21 cellular contexts compared by ENCODE assay signal in genomic region chr6:1468126-1468525, GRCh38.
DNase-seq lines count a peak whose midpoint lies in the region; ATAC-seq, FAIRE-seq and TF ChIP-seq lines count a peak whose summit lies in the region.
"Had no signal": no experiment of that assay in that cellular context is flagged by ENCODE, and none has a peak within 500 bp of the region (broad histone marks: within the 10 kb centered on the region; RNA-seq: fewer than 3 reads in every experiment).

No MANE protein-coding gene starts in this region.

- H4K8ac ChIP-seq in H1 (ENCODE audit: extremely low read depth, insufficient read depth, low read length), result no peak overlapping the region

- no peak for TF ChIP-seq POLR2A in H1 (IDR thresholded peaks at IDR 0.05; ENCODE audit: control extremely low read depth in 1 of 2, low read depth in 2 of 2, low read length in 2 of 2)

- no peaks in the 10 kb centered on the region for H3K36me3 ChIP-seq in HUES48 (ENCODE audit: control insufficient read depth, insufficient read depth, low read length)
- no peaks in the 10 kb centered on the region for H3K36me3 ChIP-seq in H1 (ENCODE audit: control insufficient read depth in 2 of 4, insufficient read depth in 4 of 4, low read length in 3 of 4)
- H3K36me3 ChIP-seq: SJCRH30 had no signal

- H3K27me3 ChIP-seq in HUES48 (ENCODE audit: control insufficient read depth, insufficient read depth, low read length) (no peaks in the 10 kb centered on the region), H1 (replicated peaks in 1 of 4; ENCODE audit: control insufficient read depth in 3 of 4, extremely low read depth in 1 of 4, insufficient read depth in 3 of 4, low read length in 3 of 4) (no peaks in the 10 kb centered on the region)
- H3K27me3 ChIP-seq: SJCRH30 had no signal

- H3K9ac ChIP-seq in HUES48 (ENCODE audit: low read depth, low read length), result no peak overlapping the region
- H3K9ac ChIP-seq in H1 (replicated peaks in 1 of 4; ENCODE audit: extremely low read depth in 1 of 4, low read depth in 3 of 4, low read length in 3 of 4), result no peak overlapping the region

- H2AK5ac ChIP-seq in H1 (ENCODE audit: low read depth, low read length), result no peak overlapping the region

- no peaks in the 10 kb centered on the region; the same call in 1 of the 2 replicates for H3K23me2 ChIP-seq in H1 (ENCODE audit: low read depth, low read length)

- peaks cover 2% of the 10 kb centered on the region for H3K4me1 Mint-ChIP-seq in type B pancreatic cell (ENCODE audit: unreplicated experiment)

- no peak overlapping the region for H4K91ac ChIP-seq in H1 (replicated peaks; ENCODE audit: insufficient read length, low read length)

- no peak overlapping the region for H3K4me3 Mint-ChIP-seq in type B pancreatic cell
- H3K4me3 Mint-ChIP-seq: CD4-positive, CD25-positive, alpha-beta regulatory T cell had no signal

- no peak for TF ChIP-seq CTCF in H1 (IDR thresholded peaks at IDR 0.05; ENCODE audit: control extremely low read depth in 1 of 3, insufficient read depth in 1 of 3, low read depth in 1 of 3, low read length in 3 of 3)
- TF ChIP-seq CTCF in type B pancreatic cell (conservative IDR thresholded peaks at IDR 0.05), result no peak

- H3K4me3 ChIP-seq in HUES48 (ENCODE audit: low read depth, low read length), result no peak overlapping the region
- peak overlapping the region in 1 of 4 experiments; percentile 10; a peak in 1 of 8 replicates for H3K4me3 ChIP-seq in H1 (ENCODE audit: extremely low read depth in 1 of 4, insufficient read depth in 2 of 4, low read depth in 3 of 4, low read length in 4 of 4)
- H3K4me3 ChIP-seq: SJCRH30 had no signal

- 17% methylated on average over 7 of the region's 7 CpGs; no CpG with 5 or more reads in 1 of the 2 experiments for WGBS in H1 (ENCODE audit: extremely low coverage in 1 of 2, insufficient coverage in 1 of 2, insufficient read length in 1 of 2, insufficient replicate concordance in 2 of 2, low coverage in 1 of 2, low lambda C conversion rate in 2 of 2, missing lambda C conversion rate in 1 of 2), 2 experiments

- H3K79me2 ChIP-seq in H1 (ENCODE audit: control insufficient read depth in 1 of 2, insufficient read depth in 2 of 2, low read length in 2 of 2), result no peaks in the 10 kb centered on the region

- H2BK20ac ChIP-seq in H1 (ENCODE audit: low read length), result 0 out of 2 replicates have a peak overlapping the region, but pooled peaks have one; percentile 62

- H3K4ac ChIP-seq in H1 (replicated peaks; ENCODE audit: insufficient read length, low read depth, low read length), result no peak overlapping the region

- H3K4me1 ChIP-seq in HUES48 (ENCODE audit: control insufficient read depth, insufficient read depth, low read length), result peaks cover 20% of the 10 kb centered on the region
- peaks cover 4 to 13% (median 9%) of the 10 kb centered on the region in 4 experiments for H3K4me1 ChIP-seq in H1 (replicated peaks in 1 of 4; ENCODE audit: control insufficient read depth in 3 of 4, insufficient read depth in 4 of 4, low read length in 3 of 4)
- H3K4me1 ChIP-seq: SJCRH30 had no signal

- H2BK12ac ChIP-seq in H1 (ENCODE audit: low read depth, low read length), result no peak overlapping the region

- H2AFZ ChIP-seq in H1 (ENCODE audit: low read length), result 0 out of 2 replicates have a peak overlapping the region, but pooled peaks have one; percentile 73

- H3K79me1 ChIP-seq in H1 (ENCODE audit: low read depth, low read length), result no peaks in the 10 kb centered on the region

- FAIRE-seq in H1 (lab: Jason Lieb, UNC), result peak; percentile 19

- H3K27ac Mint-ChIP-seq in type B pancreatic cell, result no peak overlapping the region
- H3K27ac Mint-ChIP-seq: CD4-positive, CD25-positive, alpha-beta regulatory T cell had no signal

- no peak for TF ChIP-seq RAD21 in H1 (IDR thresholded peaks at IDR 0.05 in 1 of 2, conservative IDR thresholded peaks at IDR 0.05 in 1 of 2; ENCODE audit: low read depth in 2 of 2, low read length in 2 of 2)

- ATAC-seq in GM18868 (IDR thresholded peaks at IDR 0.05; ENCODE audit: unreplicated experiment) (peak; percentile 35), GM21576 (IDR thresholded peaks at IDR 0.05; ENCODE audit: unreplicated experiment) (no peak)
- ATAC-seq: PC-3, SK-N-SH treated with all-trans-retinoic acid at 6 μM for 48 hours had no signal

- no peak for TF ChIP-seq EP300 in H1 (IDR thresholded peaks at IDR 0.05; ENCODE audit: borderline replicate concordance in 1 of 2, low read depth in 2 of 2, low read length in 2 of 2)

- H2BK120ac ChIP-seq in H1 (replicated peaks; ENCODE audit: low read depth, low read length), result no peak overlapping the region

- peak overlapping the region; percentile 57 for H3K27ac ChIP-seq in HUES48 (ENCODE audit: low read depth, low read length)
- no peak overlapping the region for H3K27ac ChIP-seq in H1 (ENCODE audit: low read depth, low read length)
- H3K27ac ChIP-seq: SJCRH30 had no signal

- no peak overlapping the region for H2BK15ac ChIP-seq in H1 (ENCODE audit: low read length)

- peaks cover 8% of the 10 kb centered on the region for H3K9me3 Mint-ChIP-seq in type B pancreatic cell

- H3K4me2 ChIP-seq in H1 (ENCODE audit: insufficient read depth in 1 of 2, low read depth in 2 of 2, low read length in 2 of 2), result peak overlapping the region; percentile 58 to 71

- no peaks in the 10 kb centered on the region for H3K36me3 Mint-ChIP-seq in type B pancreatic cell
- H3K36me3 Mint-ChIP-seq: CD4-positive, CD25-positive, alpha-beta regulatory T cell had no signal

- H4K20me1 ChIP-seq in H1 (replicated peaks in 1 of 2; ENCODE audit: control insufficient read depth in 1 of 2, insufficient read depth in 2 of 2, low read length in 2 of 2), result no peaks in the 10 kb centered on the region

- H4K5ac ChIP-seq in H1 (ENCODE audit: insufficient read length, low read depth, low read length), result no peak overlapping the region

- POLR2A ChIA-PET in H1 (lab: Charles Lee; ENCODE audit: partially characterized antibody), result no interaction called here

- no peak overlapping the region for H3K18ac ChIP-seq in H1 (ENCODE audit: extremely low read depth, low read length)

- H3K9me3 ChIP-seq in HUES48 (ENCODE audit: control insufficient read depth, insufficient read depth, low read length), result no peaks in the 10 kb centered on the region
- H3K9me3 ChIP-seq in H1 (ENCODE audit: insufficient read depth in 2 of 2, low read depth in 1 of 2, low read length in 1 of 2), result no peaks in the 10 kb centered on the region
- H3K9me3 ChIP-seq: SJCRH30 had no signal

- no peak overlapping the region for H3K14ac ChIP-seq in H1 (ENCODE audit: insufficient read length)

- H2BK5ac ChIP-seq in H1 (ENCODE audit: low read depth, low read length), result no peak overlapping the region

- peak in 1 of 2 experiments; percentile 13 for DNase-seq in H1 (ENCODE audit: low read depth in 1 of 2, low spot score in 2 of 2)
- peak; percentile 57 for DNase-seq in iPS-NIHi7 (ENCODE audit: extremely low spot score)
- DNase-seq in COR-L47 (lab: John Stamatoyannopoulos, UW), result no peak
- DNase-seq in type B pancreatic cell (ENCODE audit: extremely low spot score, unreplicated experiment), result no peak
- no peak for DNase-seq in NCI-H146 (lab: John Stamatoyannopoulos, UW)
- DNase-seq: CD4-positive, CD25-positive, alpha-beta regulatory T cell; DMS53; HCEC 1CT; NCI-H1092; NCI-H1417 treated with DMSO at 0.1 percent for 48 hours; NCI-H187; NCI-H2081 treated with DMSO at 0.1 percent for 48 hours; NCI-H2171; NCI-H226; NCI-H510A; PC-3; SJCRH30 had no signal

- H3K27me3 Mint-ChIP-seq in type B pancreatic cell, result peaks cover 17% of the 10 kb centered on the region

- H3K23ac ChIP-seq in H1 (ENCODE audit: insufficient read length), result no peak overlapping the region

- CTCF ChIA-PET in H1 (lab: Charles Lee; ENCODE audit: partially characterized antibody), result interaction anchor here (1.4 kb wide), 1 partner anchor 54 kb away, joined by 3 read pairs; no protein-coding TSS in a partner anchor

- H3K56ac ChIP-seq in H1 (replicated peaks; ENCODE audit: insufficient read length, low read depth, low read length), result no peak overlapping the region

TF ChIP-seq in H1, 55 proteins besides CTCF, POLR2A, EP300 and RAD21:
- TF ChIP-seq CHD1 (IDR thresholded peaks at IDR 0.05; ENCODE audit: low read depth, low read length) (no peak), CHD2 (IDR thresholded peaks at IDR 0.05; ENCODE audit: low read length) (no peak), POLR2AphosphoS5 (IDR thresholded peaks at IDR 0.05; ENCODE audit: low read depth, low read length) (no peak; the same call in 1 of the 2 replicates), ASH2L (IDR thresholded peaks at IDR 0.05; ENCODE audit: low read length) (peak; percentile 41), PHF8 (conservative IDR thresholded peaks at IDR 0.05; ENCODE audit: low read depth, low read length) (no peak), FOSL1 (IDR thresholded peaks at IDR 0.05; ENCODE audit: insufficient read depth, low read depth, low read length) (no peak), ATF2 (IDR thresholded peaks at IDR 0.05; ENCODE audit: low read length) (no peak), MAX (IDR thresholded peaks at IDR 0.05) (peak; percentile 36; the same call in 1 of the 2 replicates), ZNF274 (IDR thresholded peaks at IDR 0.05; ENCODE audit: borderline replicate concordance, extremely low read depth, low read length) (no peak)
TF ChIP-seq in H1: peak in this region for 2.
